ENCODE assay signal across 30 cellular contexts in genomic region chr1:207969528-207969927, GRCh38. TPM values are rescaled to one million over a fixed set of nuclear protein-coding genes. Genes with fewer than 3 reads are reported as not detected.
"Had no signal": no experiment of that assay in that cellular context is flagged by ENCODE, and none has a peak within 500 bp of the region (broad histone marks: within the 10 kb centered on the region; RNA-seq: fewer than 3 reads in every experiment).

No MANE protein-coding gene starts in this region.

- FAIRE-seq: small intestine, urothelium cell line had no signal

- H3K9me3 Mint-ChIP-seq: naive thymus-derived CD8-positive, alpha-beta T cell; nephron; neural progenitor cell; stimulated activated memory B cell treated with anti-CD40 and anti-IgM and Interleukin-4, amounts not matched to agents 10 μg/mL and 1 μg/mL and 100 μg/mL, for 72 hours; stimulated activated naive CD8-positive, alpha-beta T cell treated with anti-CD3 and anti-CD28 coated beads, Interleukin-15, amount 100 ng/mL, for 72 hours had no signal

- H3K4me3 ChIP-seq: neural progenitor cell, ovary, psoas muscle, right lobe of liver, sigmoid colon, suprapubic skin, testis, tibial artery, transverse colon, upper lobe of left lung, vagina had no signal

- H3K9me3 ChIP-seq: ovary, psoas muscle, right lobe of liver, sigmoid colon, suprapubic skin, testis, tibial artery, transverse colon, upper lobe of left lung, vagina had no signal

- DNase-seq: naive thymus-derived CD8-positive, alpha-beta T cell; occipital lobe; ovary; posterior cingulate gyrus; psoas muscle; right cardiac atrium; right lobe of liver; sigmoid colon; small intestine; stimulated activated CD4-positive, alpha-beta T cell treated with anti-CD3 and anti-CD28 coated beads, Interleukin-15, amount 100 ng/mL, for 24 hours; stimulated activated CD4-positive, alpha-beta T cell treated with anti-CD3 and anti-CD28 coated beads, Interleukin-2, amount 100 ng/mL, for 24 hours; stimulated activated CD4-positive, alpha-beta T cell treated with anti-CD3 and anti-CD28 coated beads, Interleukin-2, amount 100 ng/mL, for 48 hours; stimulated activated CD4-positive, alpha-beta T cell treated with anti-CD3 and anti-CD28 coated beads, Interleukin-4, amount 100 ng/mL, for 24 hours; stimulated activated naive CD4-positive, alpha-beta T cell; stimulated activated naive CD8-positive, alpha-beta T cell treated with anti-CD3 and anti-CD28 coated beads, Interleukin-15, amount 100 ng/mL, for 72 hours; stimulated activated naive CD8-positive, alpha-beta T cell treated with anti-CD3 and anti-CD28 coated beads, Interleukin-15, Interleukin-2, amounts not matched to agents 100 U/mL and 50 U/mL, for 24 hours; substantia nigra; testis; tibial artery; transverse colon; upper lobe of left lung had no signal

- H3K27ac Mint-ChIP-seq: naive thymus-derived CD8-positive, alpha-beta T cell; neural progenitor cell; progenitor cell of endocrine pancreas; stimulated activated memory B cell treated with anti-CD40 and anti-IgM and Interleukin-4, amounts not matched to agents 10 μg/mL and 1 μg/mL and 100 μg/mL, for 72 hours; stimulated activated naive CD8-positive, alpha-beta T cell treated with anti-CD3 and anti-CD28 coated beads, Interleukin-15, amount 100 ng/mL, for 72 hours had no signal

- ATAC-seq: naive thymus-derived CD8-positive, alpha-beta T cell; psoas muscle; right cardiac atrium; right lobe of liver; stimulated activated memory B cell treated with anti-CD40 and anti-IgM and Interleukin-4, amounts not matched to agents 10 μg/mL and 1 μg/mL and 100 μg/mL, for 72 hours; stimulated activated naive CD8-positive, alpha-beta T cell treated with anti-CD3 and anti-CD28 coated beads, Interleukin-15, amount 100 ng/mL, for 72 hours; stimulated activated naive CD8-positive, alpha-beta T cell treated with anti-CD3 and anti-CD28 coated beads, Interleukin-15, Interleukin-2, amounts not matched to agents 100 U/mL and 50 U/mL, for 24 hours had no signal

- H2AFZ ChIP-seq: neural progenitor cell, parathyroid adenoma had no signal

- H3K4me1 Mint-ChIP-seq: stimulated activated naive CD8-positive, alpha-beta T cell treated with anti-CD3 and anti-CD28 coated beads, Interleukin-15, amount 100 ng/mL, for 72 hours had no signal

- H3K36me3 ChIP-seq: neural progenitor cell, ovary, right lobe of liver, sigmoid colon, suprapubic skin, tibial artery, transverse colon, upper lobe of left lung, vagina had no signal

- H3K36me3 Mint-ChIP-seq: naive thymus-derived CD8-positive, alpha-beta T cell; neural progenitor cell; stimulated activated memory B cell treated with anti-CD40 and anti-IgM and Interleukin-4, amounts not matched to agents 10 μg/mL and 1 μg/mL and 100 μg/mL, for 72 hours had no signal

- H3K4me3 Mint-ChIP-seq: naive thymus-derived CD8-positive, alpha-beta T cell; nephron; neural progenitor cell; stimulated activated memory B cell treated with anti-CD40 and anti-IgM and Interleukin-4, amounts not matched to agents 10 μg/mL and 1 μg/mL and 100 μg/mL, for 72 hours; stimulated activated naive CD8-positive, alpha-beta T cell treated with anti-CD3 and anti-CD28 coated beads, Interleukin-15, amount 100 ng/mL, for 72 hours had no signal

- H3K79me2 ChIP-seq: parathyroid adenoma had no signal

- H3K27ac ChIP-seq: neural progenitor cell, ovary, parathyroid adenoma, psoas muscle, right lobe of liver, sigmoid colon, suprapubic skin, testis, tibial artery, transverse colon, upper lobe of left lung, vagina had no signal

- H3K27me3 ChIP-seq: ovary, right lobe of liver, sigmoid colon, suprapubic skin, testis, tibial artery, transverse colon, upper lobe of left lung, vagina had no signal

- H3K4me2 ChIP-seq: neural progenitor cell had no signal

- H3K4me1 ChIP-seq: parathyroid adenoma, psoas muscle, sigmoid colon, transverse colon had no signal

- H3K9ac ChIP-seq: neural progenitor cell, parathyroid adenoma had no signal

RNA-seq across cellular contexts. Expression of gene CD34, which starts 58.6 kb away (rescaled TPM):
- total RNA-seq: naive thymus-derived CD8-positive, alpha-beta T cell had no signal
- polyA plus RNA-seq: naive thymus-derived CD8-positive, alpha-beta T cell; neural cell had no signal
